ENCODE assay signal across 17 cellular contexts in the genomic region with DNA sequence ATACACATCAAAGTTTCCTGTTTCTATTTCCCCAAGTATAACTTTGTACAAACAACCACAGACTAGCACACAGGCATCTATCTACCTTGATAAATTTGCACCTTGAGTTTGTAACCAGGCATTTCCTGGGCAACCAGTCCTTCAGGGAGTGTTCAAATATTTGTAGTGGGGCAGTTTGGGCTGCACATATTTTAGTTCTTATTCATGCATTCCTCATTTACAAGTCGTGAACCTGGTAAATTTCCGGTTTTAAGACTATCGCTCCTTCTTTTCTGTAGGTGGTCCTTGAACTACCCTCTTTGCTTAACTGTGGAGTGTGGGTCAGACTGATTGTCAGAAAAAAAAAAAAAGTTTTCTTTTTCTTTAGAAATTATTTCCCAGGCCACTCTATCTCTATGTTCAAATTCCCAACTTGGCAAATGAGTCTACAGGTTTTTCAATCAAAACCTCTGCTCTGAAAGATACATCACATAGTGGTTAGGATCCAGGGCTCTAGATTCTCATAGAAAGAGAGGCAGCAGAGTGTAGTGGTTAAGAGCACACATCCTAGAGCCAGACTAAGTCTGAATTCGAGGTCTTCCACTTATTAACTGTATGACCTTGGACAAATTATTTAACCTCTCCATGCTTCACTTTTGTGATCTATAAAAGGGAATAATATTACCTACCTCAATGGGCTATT.
DNase-seq lines count a peak whose midpoint lies in the region; ATAC-seq, FAIRE-seq and TF ChIP-seq lines count a peak whose summit lies in the region.
"Had no signal": no experiment of that assay in that cellular context is flagged by ENCODE, and none has a peak within 500 bp of the region (broad histone marks: within the 10 kb centered on the region; RNA-seq: fewer than 3 reads in every experiment).

No MANE protein-coding gene starts in this region.

- H3K9me3 Mint-ChIP-seq in CD14-positive monocyte: no peaks in the 10 kb centered on the region

- no peaks in the 10 kb centered on the region for H3K36me3 Mint-ChIP-seq in CD14-positive monocyte

- H3K36me3 ChIP-seq in SK-N-MC (ENCODE audit: insufficient read depth, low read length) (0 out of 2 replicates have a peak, but pooled peaks cover 4% of the 10 kb centered on the region), pancreas (no peaks in the 10 kb centered on the region)
- H3K36me3 ChIP-seq: BLaER1, vagina had no signal

- intact Hi-C loops in pancreas (cut with DNase I): no loop called here
- intact Hi-C loops in CD14-positive monocyte (cut with micrococcal nuclease): no loop called here

- H3K9me3 ChIP-seq in SK-N-MC (ENCODE audit: low read depth, low read length) (no peaks in the 10 kb centered on the region), pancreas (no peaks in the 10 kb centered on the region)
- H3K9me3 ChIP-seq: BLaER1, vagina had no signal

- H3K4me3 ChIP-seq in SK-N-MC: no peak overlapping the region
- H3K4me3 ChIP-seq in pancreas: no peak overlapping the region
- H3K4me3 ChIP-seq: BLaER1, vagina had no signal

- no peak overlapping the region for H3K4me3 Mint-ChIP-seq in CD14-positive monocyte
- H3K4me3 Mint-ChIP-seq: activated naive CD4-positive, alpha-beta T cell treated with anti-CD3 and anti-CD28 coated beads for 36 hours had no signal

- peak overlapping the region; percentile 57 for H3K27ac ChIP-seq in SK-N-MC
- H3K27ac ChIP-seq in pancreas: peak overlapping the region; percentile 35 to 66 (median 54)
- H3K27ac ChIP-seq: BLaER1, vagina had no signal

- ATAC-seq in pancreas: peak; percentile 90 to 95 (median 93)

- TF ChIP-seq CTCF in pancreas (IDR thresholded peaks at IDR 0.05): no peak
- no peak for TF ChIP-seq CTCF in CD14-positive monocyte (IDR thresholded peaks at IDR 0.05)

- WGBS in pancreas, 2 donors: 16% methylated on average over 4 of the region's 4 CpGs

- H3K9ac ChIP-seq in SK-N-MC (ENCODE audit: insufficient read length): no peak overlapping the region
- H3K9ac ChIP-seq: BLaER1 had no signal

- DNase-seq in EH (ENCODE audit: low read depth) (peak; percentile 48), SK-N-MC (ENCODE audit: low read depth, low spot score) (no peak), pancreas (peak in 3 of 6 donors; percentile 27 to 53 (median 50)), CD14-positive monocyte (ENCODE audit: low spot score) (no peak), NCI-H1105 treated with DMSO at 0.1 percent for 48 hours (lab: John Stamatoyannopoulos, UW) (no peak), D341Med (ENCODE audit: low spot score) (no peak), Ammon's horn (ENCODE audit: low spot score) (no peak)
- DNase-seq: activated naive CD4-positive, alpha-beta T cell treated with anti-CD3 and anti-CD28 coated beads for 36 hours; effector CD8-positive, alpha-beta T cell; foreskin fibroblast; NCI-H187 treated with DMSO at 0.1 percent for 48 hours; NCI-H510A treated with DMSO at 0.1 percent for 48 hours; stimulated activated naive CD4-positive, alpha-beta T cell had no signal

- FAIRE-seq in islet of Langerhans (lab: Jason Lieb, UNC) (peak; percentile 56), pancreas (lab: Jason Lieb, UNC) (no peak)
- FAIRE-seq: GM12891 had no signal

- H3K27me3 Mint-ChIP-seq in CD14-positive monocyte (ENCODE audit: low read depth in 3 of 3): no peaks in the 10 kb centered on the region

- H3K27me3 ChIP-seq in pancreas: no peaks in the 10 kb centered on the region
- H3K27me3 ChIP-seq: BLaER1, vagina had no signal

- no peak overlapping the region for H3K27ac Mint-ChIP-seq in CD14-positive monocyte
- H3K27ac Mint-ChIP-seq: activated naive CD4-positive, alpha-beta T cell treated with anti-CD3 and anti-CD28 coated beads for 36 hours had no signal

- peaks cover 24 to 45% (median 27%) of the 10 kb centered on the region in 3 donors for H3K4me1 ChIP-seq in pancreas
- H3K4me1 ChIP-seq: BLaER1, vagina had no signal

- H3K4me1 Mint-ChIP-seq in CD14-positive monocyte: no peaks in the 10 kb centered on the region
